Comparison of ENCODE assay signal across 18 cellular contexts in genomic region chr7:115037128-115037802, GRCh38.
DNase-seq lines count a peak whose midpoint lies in the region; ATAC-seq, FAIRE-seq and TF ChIP-seq lines count a peak whose summit lies in the region.
"Had no signal": no experiment of that assay in that cellular context is flagged by ENCODE, and none has a peak within 500 bp of the region (broad histone marks: within the 10 kb centered on the region; RNA-seq: fewer than 3 reads in every experiment).

No MANE protein-coding gene starts in this region.

- TF ChIP-seq RAD21 in GM12878 (IDR thresholded peaks at IDR 0.05; ENCODE audit: insufficient read depth, low read depth, low read length): no peak

- H3K27ac Mint-ChIP-seq in activated T-helper 2 cell treated with anti-CD3 and anti-CD28 coated beads, Interferon-gamma antibody, Interleukin-2, Interleukin-4, amounts not matched to agents 10 μg/mL and 5 μg/mL and 100 μg/mL, durations not matched to agents 14 hours and 24 hours and 36 hours: no peak overlapping the region
- H3K27ac Mint-ChIP-seq: activated naive CD4-positive, alpha-beta T cell treated with anti-CD3 and anti-CD28 coated beads, Interleukin-2, amount 50 U/mL, for 72 hours; WTC11 had no signal

- TF ChIP-seq EP300 in GM12878 (IDR thresholded peaks at IDR 0.05; ENCODE audit: borderline replicate concordance in 1 of 2, control insufficient read depth in 1 of 2, low read depth in 2 of 2, low read length in 2 of 2): no peak

- RAD21 ChIA-PET in GM12878 (lab: Charles Lee; ENCODE audit: unreplicated experiment): no interaction called here

- no TSS peak for BruUV-seq in GM12878 (replicated peaks; lab: Mats Ljungman, UMichigan)

- in situ Hi-C loops in GM12878 (cut with MboI): no loop called here

- H3K9ac ChIP-seq in GM12878 (ENCODE audit: control insufficient read depth, insufficient read depth, low read length): no peak overlapping the region
- H3K9ac ChIP-seq: BLaER1 treated with 17β-estradiol and CSF1 and Interleukin-3, amounts not matched to agents 10 nM and 100 nM; parathyroid adenoma had no signal

- H3K4me3 Mint-ChIP-seq in activated T-helper 2 cell treated with anti-CD3 and anti-CD28 coated beads, Interferon-gamma antibody, Interleukin-2, Interleukin-4, amounts not matched to agents 10 μg/mL and 5 μg/mL and 100 μg/mL, durations not matched to agents 14 hours and 24 hours and 36 hours (ENCODE audit: low read depth): no peak overlapping the region
- H3K4me3 Mint-ChIP-seq: WTC11 had no signal

- intact Hi-C loops in GM12878 (cut with micrococcal nuclease; ENCODE audit: unreplicated experiment) (no loop called here), Right ventricle myocardium superior (cut with DNase I) (no loop called here)
- intact Hi-C loops in activated T-helper 2 cell treated with anti-CD3 and anti-CD28 coated beads, Interferon-gamma antibody, Interleukin-2, Interleukin-4, amounts not matched to agents 10 μg/mL and 5 μg/mL and 100 μg/mL, durations not matched to agents 14 hours and 24 hours and 36 hours (cut with micrococcal nuclease): no loop called here

- no peaks in the 10 kb centered on the region for H3K79me2 ChIP-seq in GM12878 (ENCODE audit: control insufficient read depth, insufficient read depth, low read length)
- H3K79me2 ChIP-seq: parathyroid adenoma had no signal

- peak overlapping the region; percentile 50 for H2AFZ ChIP-seq in GM12878 (ENCODE audit: control insufficient read depth, low read depth, low read length)
- H2AFZ ChIP-seq: parathyroid adenoma had no signal

- TF ChIP-seq CTCF in GM12878 (IDR thresholded peaks at IDR 0.05 in 2 of 3, conservative IDR thresholded peaks at IDR 0.05 in 1 of 3; ENCODE audit: control insufficient read depth in 2 of 3, extremely low read depth in 1 of 3, insufficient read depth in 1 of 3, low read depth in 3 of 3, low read length in 3 of 3): no peak

- SMC1A ChIA-PET in GM12878 (lab: Charles Lee; ENCODE audit: uncharacterized antibody, unreplicated experiment): interaction anchor here (1.1 to 1.8 kb wide), 2 partner anchors 18 to 172 kb away, joined by 3 to 5 read pairs; no protein-coding TSS in a partner anchor

- H3K9me3 Mint-ChIP-seq in activated T-helper 2 cell treated with anti-CD3 and anti-CD28 coated beads, Interferon-gamma antibody, Interleukin-2, Interleukin-4, amounts not matched to agents 10 μg/mL and 5 μg/mL and 100 μg/mL, durations not matched to agents 14 hours and 24 hours and 36 hours: no peaks in the 10 kb centered on the region
- H3K9me3 Mint-ChIP-seq: activated naive CD4-positive, alpha-beta T cell treated with anti-CD3 and anti-CD28 coated beads, Interleukin-2, amount 50 U/mL, for 72 hours; WTC11 had no signal

- DNase-seq in GM18507 (ENCODE audit: extremely low spot score, insufficient read length, low read depth) (no peak), GM19239 (ENCODE audit: insufficient read length, low spot score) (no peak), GM12878 (ENCODE audit: low read depth, low spot score) (no peak), Right ventricle myocardium superior (no peak)
- DNase-seq in activated T-helper 2 cell treated with anti-CD3 and anti-CD28 coated beads, Interferon-gamma antibody, Interleukin-2, Interleukin-4, amounts not matched to agents 10 μg/mL and 5 μg/mL and 100 μg/mL, durations not matched to agents 14 hours and 24 hours and 36 hours (ENCODE audit: low spot score): no peak
- DNase-seq: activated CD8-positive, alpha-beta memory T cell treated with anti-CD3 and anti-CD28 coated beads, Interleukin-2, amount 50 U/mL, for 4 hours; brain microvascular endothelial cell; dorsolateral prefrontal cortex; left lung; NCI-H526; tibial artery had no signal

- POLR2A ChIA-PET in GM12878 (lab: Charles Lee): no interaction called here

- FAIRE-seq in GM18507 (lab: Jason Lieb, UNC) (peak; percentile 18), GM19239 (lab: Jason Lieb, UNC) (peak; percentile 87), GM12878 (lab: Jason Lieb, UNC) (peak; percentile 38)

- no peaks in the 10 kb centered on the region for H3K27me3 ChIP-seq in GM12878 (replicated peaks in 1 of 2; ENCODE audit: control insufficient read depth in 2 of 2, insufficient read depth in 2 of 2, low read length in 1 of 2)
- H3K27me3 ChIP-seq: BLaER1 treated with 17β-estradiol and CSF1 and Interleukin-3, amounts not matched to agents 10 nM and 100 nM; brain microvascular endothelial cell; left lung; tibial artery had no signal

- CTCF ChIA-PET in GM12878 (lab: Yijun Ruan, JAX): no interaction called here

- H3K9me3 ChIP-seq in GM12878 (replicated peaks; ENCODE audit: control insufficient read depth, insufficient read depth, low read length): no peaks in the 10 kb centered on the region
- H3K9me3 ChIP-seq: BLaER1 treated with 17β-estradiol and CSF1 and Interleukin-3, amounts not matched to agents 10 nM and 100 nM; left lung; tibial artery had no signal

- H3K4me1 Mint-ChIP-seq in activated T-helper 2 cell treated with anti-CD3 and anti-CD28 coated beads, Interferon-gamma antibody, Interleukin-2, Interleukin-4, amounts not matched to agents 10 μg/mL and 5 μg/mL and 100 μg/mL, durations not matched to agents 14 hours and 24 hours and 36 hours (ENCODE audit: low read depth): peaks cover 16% of the 10 kb centered on the region

- WGBS in GM12878 (ENCODE audit: insufficient coverage, insufficient replicate concordance, low lambda C conversion rate, missing lambda C conversion rate): 61% methylated on average over 2 of the region's 2 CpGs

- H3K36me3 Mint-ChIP-seq in activated T-helper 2 cell treated with anti-CD3 and anti-CD28 coated beads, Interferon-gamma antibody, Interleukin-2, Interleukin-4, amounts not matched to agents 10 μg/mL and 5 μg/mL and 100 μg/mL, durations not matched to agents 14 hours and 24 hours and 36 hours (ENCODE audit: low read depth): no peaks in the 10 kb centered on the region
- H3K36me3 Mint-ChIP-seq: activated naive CD4-positive, alpha-beta T cell treated with anti-CD3 and anti-CD28 coated beads, Interleukin-2, amount 50 U/mL, for 72 hours; WTC11 had no signal

- H4K20me1 ChIP-seq in GM12878 (ENCODE audit: control insufficient read depth, insufficient read depth): no peaks in the 10 kb centered on the region
- H4K20me1 ChIP-seq: BLaER1 treated with 17β-estradiol and CSF1 and Interleukin-3, amounts not matched to agents 10 nM and 100 nM had no signal

- H3K27ac ChIP-seq in GM12878 (ENCODE audit: control insufficient read depth, insufficient read depth): no peak overlapping the region
- H3K27ac ChIP-seq: BLaER1 treated with 17β-estradiol and CSF1 and Interleukin-3, amounts not matched to agents 10 nM and 100 nM; brain microvascular endothelial cell; dorsolateral prefrontal cortex; left lung; parathyroid adenoma; skin epidermis; tibial artery had no signal

- peak overlapping the region; percentile 27; the same call in 1 of the 2 replicates for H3K4me2 ChIP-seq in GM12878 (ENCODE audit: control insufficient read depth, insufficient read depth)

- no peak for TF ChIP-seq POLR2A in GM12878 (IDR thresholded peaks at IDR 0.05; ENCODE audit: low read depth, low read length)

- H3K36me3 ChIP-seq in GM12878 (ENCODE audit: control insufficient read depth in 2 of 2, insufficient read depth in 2 of 2, low read length in 1 of 2): no peaks in the 10 kb centered on the region
- H3K36me3 ChIP-seq: BLaER1 treated with 17β-estradiol and CSF1 and Interleukin-3, amounts not matched to agents 10 nM and 100 nM; brain microvascular endothelial cell; left lung; tibial artery had no signal

- peaks cover 11% of the 10 kb centered on the region for H3K27me3 Mint-ChIP-seq in activated T-helper 2 cell treated with anti-CD3 and anti-CD28 coated beads, Interferon-gamma antibody, Interleukin-2, Interleukin-4, amounts not matched to agents 10 μg/mL and 5 μg/mL and 100 μg/mL, durations not matched to agents 14 hours and 24 hours and 36 hours (ENCODE audit: low read depth)

- H3K4me3 ChIP-seq in GM12878: no peak overlapping the region
- H3K4me3 ChIP-seq: BLaER1 treated with 17β-estradiol and CSF1 and Interleukin-3, amounts not matched to agents 10 nM and 100 nM; dorsolateral prefrontal cortex; left lung; skin epidermis; tibial artery had no signal

- no peaks in the 10 kb centered on the region; the same call in 1 of the 2 replicates for H3K4me1 ChIP-seq in GM12878 (ENCODE audit: control insufficient read depth, insufficient read depth, low read length)
- H3K4me1 ChIP-seq: left lung, parathyroid adenoma, tibial artery had no signal

- ATAC-seq in HG02973 (IDR thresholded peaks at IDR 0.05; ENCODE audit: unreplicated experiment) (peak; percentile 47), GM12878 (peak; percentile 56), Right ventricle myocardium superior (ENCODE audit: poor library complexity) (no peak), HG02588 (IDR thresholded peaks at IDR 0.05; ENCODE audit: unreplicated experiment) (no peak)
- ATAC-seq: activated naive CD4-positive, alpha-beta T cell treated with anti-CD3 and anti-CD28 coated beads, Interleukin-2, amount 50 U/mL, for 72 hours; WTC11 had no signal

TF ChIP-seq in GM12878, 131 proteins besides CTCF, POLR2A, EP300 and RAD21 (continues in another document):
- TF ChIP-seq ATF7 (IDR thresholded peaks at IDR 0.05; ENCODE audit: low read depth): 0 out of 2 replicates have a peak, but pooled peaks have one; percentile 12
- TF ChIP-seq BMI1 (IDR thresholded peaks at IDR 0.05; ENCODE audit: borderline replicate concordance): no peak
- TF ChIP-seq TCF7 (IDR thresholded peaks at IDR 0.05; ENCODE audit: borderline replicate concordance): no peak
- no peak for TF ChIP-seq ZBED1 (IDR thresholded peaks at IDR 0.05; ENCODE audit: borderline replicate concordance)

Comparison
In these comparisons a context has a peak if more than half of its experiments do, and no peak if none do; other contexts are left out.
1. ATAC-seq: peak in HG02973 (single experiment) and GM12878 (single experiment); none in Right ventricle myocardium superior (single experiment) and HG02588 (single experiment).